Comparison of ENCODE assay signal across 8 cellular contexts in genomic region chr9:113548221-113549041, GRCh38.
DNase-seq lines count a peak whose midpoint lies in the region; ATAC-seq and TF ChIP-seq lines count a peak whose summit lies in the region.

No MANE protein-coding gene starts in this region.

- no peaks in the 10 kb centered on the region for H3K9me3 Mint-ChIP-seq in endodermal cell

- H3K27ac ChIP-seq in endodermal cell (ENCODE audit: low read depth, low read length) = peak overlapping the region; percentile 76
- peak overlapping the region; percentile 55 for H3K27ac ChIP-seq in muscle layer of duodenum (ENCODE audit: low read length)
- peak overlapping the region; percentile 35 to 64 for H3K27ac ChIP-seq in testis

- no peaks in the 10 kb centered on the region for H3K36me3 Mint-ChIP-seq in endodermal cell (ENCODE audit: low read depth)

- TF ChIP-seq POLR2A in testis (IDR thresholded peaks at IDR 0.05) = no peak

- peak overlapping the region; percentile 59 for H3K27ac Mint-ChIP-seq in endodermal cell

- TF ChIP-seq CTCF in endodermal cell (conservative IDR thresholded peaks at IDR 0.05) (no peak), testis (IDR thresholded peaks at IDR 0.05) (no peak), GM10266 (IDR thresholded peaks at IDR 0.05; ENCODE audit: control insufficient read depth, insufficient read depth, low read depth, missing control alignments) (no peak)

- DNase-seq in H4 (ENCODE audit: low spot score) (peak; percentile 73), UCSD-AML1 (lab: John Stamatoyannopoulos, UW; ENCODE audit: unreplicated experiment) (peak; percentile 80), endodermal cell (peak; percentile 63), testis (peak; percentile 79), T-helper 9 cell (no peak), GM10266 (ENCODE audit: extremely low spot score) (no peak)

- H3K4me3 ChIP-seq in endodermal cell (ENCODE audit: low read length) (no peak overlapping the region), muscle layer of duodenum (ENCODE audit: low read depth in 1 of 2, low read length in 2 of 2) (no peak overlapping the region), testis (no peak overlapping the region)

- no peaks in the 10 kb centered on the region for H3K27me3 Mint-ChIP-seq in endodermal cell (ENCODE audit: insufficient read depth)

- H3K4me1 Mint-ChIP-seq in endodermal cell = peaks cover 7% of the 10 kb centered on the region

- no peak overlapping the region for H3K4me3 Mint-ChIP-seq in endodermal cell

- H3K4me1 ChIP-seq in endodermal cell (ENCODE audit: control insufficient read depth, insufficient read depth, low read length) (peaks cover 8% of the 10 kb centered on the region), muscle layer of duodenum (ENCODE audit: control insufficient read depth in 1 of 2, insufficient read depth in 2 of 2, low read length in 2 of 2) (peaks cover 15 to 20% of the 10 kb centered on the region in 2 donors), testis (peaks cover 41% of the 10 kb centered on the region)

- no peak overlapping the region for H3K9ac ChIP-seq in endodermal cell (ENCODE audit: extremely low read depth, low read length, poor library complexity, severe bottlenecking)

- WGBS in endodermal cell (ENCODE audit: insufficient coverage in 1 of 2, insufficient read length in 1 of 2), 2 experiments = 74 to 85% methylated on average over 3 to 11 of the region's 11 CpGs
- WGBS in testis, 2 donors = 29 to 47% methylated on average over 6 to 11 of the region's 11 CpGs

- H3K36me3 ChIP-seq in endodermal cell (ENCODE audit: control insufficient read depth, insufficient read depth, low read length) = no peaks in the 10 kb centered on the region
- peaks cover 0 to 4% of the 10 kb centered on the region in 2 donors for H3K36me3 ChIP-seq in muscle layer of duodenum (ENCODE audit: control insufficient read depth in 1 of 2, insufficient read depth in 2 of 2, low read length in 2 of 2)
- no peaks in the 10 kb centered on the region for H3K36me3 ChIP-seq in testis (ENCODE audit: low read depth, missing control alignments)

- ATAC-seq in HG02870 (IDR thresholded peaks at IDR 0.05; ENCODE audit: unreplicated experiment) = no peak

- no peaks in the 10 kb centered on the region for H3K27me3 ChIP-seq in endodermal cell (ENCODE audit: control insufficient read depth, insufficient read depth, low read length, poor library complexity, severe bottlenecking)
- H3K27me3 ChIP-seq in muscle layer of duodenum (ENCODE audit: low read depth, low read length) = no peaks in the 10 kb centered on the region
- no peaks in the 10 kb centered on the region for H3K27me3 ChIP-seq in testis

- intact Hi-C loops in testis (cut with DNase I; ENCODE audit: low total_unique reads) = no loop called here

- no peaks in the 10 kb centered on the region for H3K9me3 ChIP-seq in endodermal cell (ENCODE audit: control insufficient read depth, low read length)
- no peaks in the 10 kb centered on the region for H3K9me3 ChIP-seq in muscle layer of duodenum (ENCODE audit: control insufficient read depth in 1 of 2, low read length in 2 of 2)
- no peaks in the 10 kb centered on the region for H3K9me3 ChIP-seq in testis

Comparison
In these comparisons a context has a peak if more than half of its experiments do, and no peak if none do; other contexts are left out.
1. DNase-seq: peak in H4 (single experiment), UCSD-AML1 (single experiment), endodermal cell (single experiment) and testis (single experiment); none in T-helper 9 cell (single experiment) and GM10266 (single experiment).
2. Peak in every context shown above with its lines, with median percentiles within 50 percentile points of each other: H3K27ac ChIP-seq.